8 cellular contexts compared by ENCODE assay signal in genomic region chr10:71608863-71609768, GRCh38.
A peak's percentile ranks its signal among the peaks of the same experiment; 100 is the strongest.
DNase-seq lines count a peak whose midpoint lies in the region; ATAC-seq and TF ChIP-seq lines count a peak whose summit lies in the region.

No MANE protein-coding gene starts in this region.

- no peaks in the 10 kb centered on the region for H3K9me3 Mint-ChIP-seq in CD4-positive, alpha-beta T cell
- H3K9me3 Mint-ChIP-seq in activated T-cell treated with anti-CD3 and anti-CD28 coated beads, Interleukin-2, amount 50 U/mL, for 72 hours = no peaks in the 10 kb centered on the region

- ATAC-seq in CD4-positive, alpha-beta T cell (ENCODE audit: poor library complexity) = peak; percentile 51
- ATAC-seq in activated T-cell treated with anti-CD3 and anti-CD28 coated beads, Interleukin-2, amount 50 U/mL, for 72 hours (replicated peaks in 1 of 2) = peak; percentile 51 to 55
- no peak for ATAC-seq in HG03095 (IDR thresholded peaks at IDR 0.05; ENCODE audit: unreplicated experiment)

- no peaks in the 10 kb centered on the region for H3K4me1 ChIP-seq in fibroblast of lung (ENCODE audit: control insufficient read depth, extremely low read depth, insufficient read depth, low read length)
- H3K4me1 ChIP-seq in stomach = peaks cover 0 to 24% (median 10%) of the 10 kb centered on the region in 4 donors

- H3K4me3 Mint-ChIP-seq in CD4-positive, alpha-beta T cell = no peak overlapping the region
- H3K4me3 Mint-ChIP-seq in activated T-cell treated with anti-CD3 and anti-CD28 coated beads, Interleukin-2, amount 50 U/mL, for 72 hours = no peak overlapping the region

- H2AFZ ChIP-seq in fibroblast of lung (ENCODE audit: low read length) (no peak overlapping the region), neural cell (ENCODE audit: low read depth, low read length) (no peak overlapping the region)

- TF ChIP-seq EP300 in neural cell (conservative IDR thresholded peaks at IDR 0.05; ENCODE audit: poor library complexity, severe bottlenecking) (no peak), stomach (IDR thresholded peaks at IDR 0.05) (no peak)

- H3K36me3 ChIP-seq in fibroblast of lung (ENCODE audit: control insufficient read depth, insufficient read depth, low read length) (no peaks in the 10 kb centered on the region), neural cell (ENCODE audit: insufficient read depth, low read length) (no peaks in the 10 kb centered on the region), stomach (no peaks in the 10 kb centered on the region)

- WGBS in stomach, 5 donors = 57 to 58% (median 57%) methylated on average over 19 of the region's 19 CpGs

- intact Hi-C loops in CD4-positive, alpha-beta T cell (cut with DNase I, micrococcal nuclease) = no loop called here
- intact Hi-C loops in stomach (cut with DNase I; ENCODE audit: low total_unique reads) = no loop called here

- H3K4me1 Mint-ChIP-seq in CD4-positive, alpha-beta T cell (ENCODE audit: low read depth) = no peaks in the 10 kb centered on the region
- H3K4me1 Mint-ChIP-seq in activated T-cell treated with anti-CD3 and anti-CD28 coated beads, Interleukin-2, amount 50 U/mL, for 72 hours (ENCODE audit: low read depth) = peaks cover 15% of the 10 kb centered on the region

- H3K4me3 ChIP-seq in fibroblast of lung (replicated peaks in 1 of 4; ENCODE audit: control extremely low read depth in 1 of 4, insufficient read depth in 1 of 4, low read depth in 3 of 4, low read length in 4 of 4) (no peak overlapping the region), neural cell (ENCODE audit: low read length) (no peak overlapping the region), stomach (no peak overlapping the region)

- no peaks in the 10 kb centered on the region for H3F3A ChIP-seq in neural cell (ENCODE audit: insufficient read depth, low read length, poor library complexity, severe bottlenecking)

- CTCF ChIA-PET in CD4-positive, alpha-beta T cell (lab: Charles Lee) = interaction anchor here (0.6 to 1.0 kb wide), 3 partner anchors 16 to 295 kb away, joined by 3 to 4 read pairs (median 3); no protein-coding TSS in a partner anchor

- H3K4me2 ChIP-seq in fibroblast of lung (ENCODE audit: extremely low read depth, insufficient read depth, low read length) = no peak overlapping the region
- H3K4me2 ChIP-seq in neural cell (ENCODE audit: low read length) = no peak overlapping the region

- DNase-seq in CD4-positive, alpha-beta T cell = peak; percentile 33 to 67 (median 42)
- DNase-seq in HPDE6-E6E7 (ENCODE audit: extremely low spot score) (peak; percentile 31), OCI-M1 (lab: John Stamatoyannopoulos, UW) (peak; percentile 85), fibroblast of lung (ENCODE audit: low read depth in 2 of 2) (peak; percentile 35 to 64), stomach (peak; percentile 80)
- peak; percentile 73 to 74 for DNase-seq in activated T-cell treated with anti-CD3 and anti-CD28 coated beads, Interleukin-2, amount 50 U/mL, for 72 hours

- no peaks in the 10 kb centered on the region for H3K27me3 ChIP-seq in CD4-positive, alpha-beta T cell (ENCODE audit: control insufficient read depth, insufficient read depth, low read length)
- H3K27me3 ChIP-seq in fibroblast of lung (ENCODE audit: control insufficient read depth, insufficient read depth, low read length) (peaks cover 4% of the 10 kb centered on the region), neural cell (ENCODE audit: insufficient read depth, low read depth, low read length) (no peaks in the 10 kb centered on the region), stomach (peaks cover 0 to 14% (median 0%) of the 10 kb centered on the region in 3 donors)

- H3K9ac ChIP-seq in fibroblast of lung (ENCODE audit: insufficient read depth, low read length) (no peak overlapping the region), neural cell (ENCODE audit: low read length) (no peak overlapping the region)

- H3K9me2 ChIP-seq in neural cell (ENCODE audit: insufficient read depth, low read length) = no peaks in the 10 kb centered on the region

- no peak for TF ChIP-seq POLR2A in stomach (IDR thresholded peaks at IDR 0.05)

- H3K9me3 ChIP-seq in CD4-positive, alpha-beta T cell (ENCODE audit: control insufficient read depth, low read length) = no peaks in the 10 kb centered on the region
- H3K9me3 ChIP-seq in fibroblast of lung (ENCODE audit: control insufficient read depth, insufficient read depth, low read depth, low read length) = no peaks in the 10 kb centered on the region
- no peaks in the 10 kb centered on the region for H3K9me3 ChIP-seq in neural cell (ENCODE audit: low read length)
- H3K9me3 ChIP-seq in stomach = no peaks in the 10 kb centered on the region

- H3K79me2 ChIP-seq in fibroblast of lung (ENCODE audit: control insufficient read depth, insufficient read depth, low read length) (no peaks in the 10 kb centered on the region), neural cell (replicated peaks; ENCODE audit: insufficient read depth, low read length) (no peaks in the 10 kb centered on the region)

- no peaks in the 10 kb centered on the region for H3K36me3 Mint-ChIP-seq in CD4-positive, alpha-beta T cell (ENCODE audit: low read depth)
- H3K36me3 Mint-ChIP-seq in activated T-cell treated with anti-CD3 and anti-CD28 coated beads, Interleukin-2, amount 50 U/mL, for 72 hours (ENCODE audit: insufficient read depth in 2 of 2) = no peaks in the 10 kb centered on the region

- no peak overlapping the region for H3K27ac ChIP-seq in CD4-positive, alpha-beta T cell (ENCODE audit: low read depth, low read length)
- H3K27ac ChIP-seq in fibroblast of lung (ENCODE audit: insufficient read depth, low read length) (no peak overlapping the region), neural cell (ENCODE audit: low read length) (no peak overlapping the region), stomach (no peak overlapping the region)

- H3K27ac Mint-ChIP-seq in CD4-positive, alpha-beta T cell = no peak overlapping the region
- H3K27ac Mint-ChIP-seq in activated T-cell treated with anti-CD3 and anti-CD28 coated beads, Interleukin-2, amount 50 U/mL, for 72 hours = no peak overlapping the region

- TF ChIP-seq CTCF in CD4-positive, alpha-beta T cell (IDR thresholded peaks at IDR 0.05) = peak; percentile 44
- TF ChIP-seq CTCF in fibroblast of lung (conservative IDR thresholded peaks at IDR 0.05 in 1 of 2, IDR thresholded peaks at IDR 0.05 in 1 of 2; ENCODE audit: low read depth in 1 of 2, low read length in 2 of 2) (peak; percentile 87 to 88), neural cell (IDR thresholded peaks at IDR 0.05; ENCODE audit: poor library complexity, severe bottlenecking) (peak; percentile 91), stomach (IDR thresholded peaks at IDR 0.05) (peak in 5 of 7 experiments; percentile 52 to 77 (median 67))

- peaks cover 3% of the 10 kb centered on the region for H3K27me3 Mint-ChIP-seq in CD4-positive, alpha-beta T cell
- no peaks in the 10 kb centered on the region for H3K27me3 Mint-ChIP-seq in activated T-cell treated with anti-CD3 and anti-CD28 coated beads, Interleukin-2, amount 50 U/mL, for 72 hours (ENCODE audit: low read depth)

- peak; percentile 87 for TF ChIP-seq RAD21 in neural cell (conservative IDR thresholded peaks at IDR 0.05)

- POLR2A ChIA-PET in CD4-positive, alpha-beta T cell (lab: Charles Lee) = no interaction called here

- H4K20me1 ChIP-seq in fibroblast of lung (ENCODE audit: control insufficient read depth, extremely low read depth, insufficient read depth, low read length) (no peaks in the 10 kb centered on the region), neural cell (ENCODE audit: insufficient read depth) (no peaks in the 10 kb centered on the region)

TF ChIP-seq in neural cell, 6 proteins besides CTCF, POLR2A, EP300 and RAD21:
- TF ChIP-seq SMC3 (conservative IDR thresholded peaks at IDR 0.05; ENCODE audit: poor library complexity) (peak; percentile 90), POLR2AphosphoS5 (IDR thresholded peaks at IDR 0.05) (no peak)

Comparison
In these comparisons a context has a peak if more than half of its experiments do, and no peak if none do; other contexts are left out.
1. DNase-seq: peak in every context shown above with its lines; median percentile 85 in OCI-M1; 80 in stomach; 74 in activated T-cell treated with anti-CD3 and anti-CD28 coated beads, Interleukin-2, amount 50 U/mL, for 72 hours; 50 in fibroblast of lung; 42 in CD4-positive, alpha-beta T cell; 31 in HPDE6-E6E7.